ENCODE assay signal across 8 cellular contexts in genomic region chr12:24778486-24779304, GRCh38.
DNase-seq lines count a peak whose midpoint lies in the region; ATAC-seq, FAIRE-seq and TF ChIP-seq lines count a peak whose summit lies in the region.

No MANE protein-coding gene starts in this region.

- TF ChIP-seq POLR2A in erythroblast (IDR thresholded peaks at IDR 0.05; ENCODE audit: low read length), result no peak

- FAIRE-seq in A204.1 (lab: Jason Lieb, UNC), result peak; percentile 3

- 0 out of 2 replicates have a peak, but pooled peaks have one; percentile 18 for TF ChIP-seq CTCF in GM12874 (IDR thresholded peaks at IDR 0.05; ENCODE audit: insufficient read depth, low read depth, low read length)

- peak; percentile 74 for ATAC-seq in HG02981 (IDR thresholded peaks at IDR 0.05; ENCODE audit: unreplicated experiment)

- DNase-seq in NCI-H748 (lab: John Stamatoyannopoulos, UW; ENCODE audit: unreplicated experiment) (peak; percentile 40), erythroblast (lab: John Stamatoyannopoulos, UW) (peak; percentile 42 to 47), putamen (ENCODE audit: low spot score) (peak; percentile 16), NCI-H187 (lab: John Stamatoyannopoulos, UW) (no peak), NCI-H2171 (lab: John Stamatoyannopoulos, UW) (no peak)

Comparison
In these comparisons a context has a peak if more than half of its experiments do, and no peak if none do; other contexts are left out.
1. DNase-seq: peak in NCI-H748 (single experiment), erythroblast (2 of 2) and putamen (single experiment); none in NCI-H187 (0 of 2) and NCI-H2171 (single experiment).